17 cellular contexts compared by ENCODE assay signal in the genomic region with DNA sequence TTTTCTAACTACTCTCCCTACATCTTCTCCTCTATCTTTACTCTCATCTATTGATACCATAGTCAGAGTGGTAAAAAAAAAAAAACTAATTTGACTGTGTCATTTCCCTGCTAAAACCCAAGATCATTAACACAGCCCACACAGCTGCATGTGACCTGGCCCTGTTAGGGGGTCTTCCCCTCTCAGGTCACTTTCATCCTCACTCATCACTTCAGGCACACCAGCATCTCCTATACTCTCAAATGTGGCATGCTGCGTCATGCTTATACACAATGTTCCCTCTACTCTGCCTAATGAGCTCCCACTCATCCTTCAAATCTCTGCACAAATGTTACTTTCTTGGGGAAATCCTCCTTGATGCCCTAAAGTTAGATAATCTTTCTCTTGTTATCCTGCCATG.
A peak's percentile ranks its signal among the peaks of the same experiment; 100 is the strongest.
DNase-seq lines count a peak whose midpoint lies in the region; ATAC-seq, FAIRE-seq and TF ChIP-seq lines count a peak whose summit lies in the region.
"Had no signal": no experiment of that assay in that cellular context is flagged by ENCODE, and none has a peak within 500 bp of the region (broad histone marks: within the 10 kb centered on the region; RNA-seq: fewer than 3 reads in every experiment).

No MANE protein-coding gene starts in this region.

- TF ChIP-seq CTCF in GM12878 (IDR thresholded peaks at IDR 0.05 in 2 of 3, conservative IDR thresholded peaks at IDR 0.05 in 1 of 3; ENCODE audit: control insufficient read depth in 2 of 3, extremely low read depth in 1 of 3, insufficient read depth in 1 of 3, low read depth in 3 of 3, low read length in 3 of 3) = no peak

- TF ChIP-seq RAD21 in GM12878 (IDR thresholded peaks at IDR 0.05; ENCODE audit: insufficient read depth, low read depth, low read length) = no peak

- no peak for TF ChIP-seq EP300 in GM12878 (IDR thresholded peaks at IDR 0.05; ENCODE audit: borderline replicate concordance in 1 of 2, control insufficient read depth in 1 of 2, low read depth in 2 of 2, low read length in 2 of 2)

- no peak for DNase-seq in GM12878 (ENCODE audit: low read depth, low spot score)
- DNase-seq in DMS79 treated with DMSO at 0.1 percent for 48 hours (lab: John Stamatoyannopoulos, UW) = no peak
- DNase-seq in MG63 = no peak
- DNase-seq in NCI-H526 treated with DMSO at 0.1 percent for 48 hours (lab: John Stamatoyannopoulos, UW) = no peak
- no peak for DNase-seq in DMS114 treated with DMSO at 0.1 percent for 48 hours (lab: John Stamatoyannopoulos, UW; ENCODE audit: unreplicated experiment)
- DNase-seq: activated CD4-positive, CD25-positive, alpha-beta regulatory T cell treated with anti-CD3 and anti-CD28 coated beads, Interleukin-2, amount 50 U/mL, for 72 hours; activated T-cell treated with anti-CD3 and anti-CD28 coated beads, Interleukin-2, amount 50 U/mL, for 24 hours; cortex of kidney; DMS 273 treated with DMSO at 0.1 percent for 48 hours; hippocampal formation; NCI-H1417 treated with DMSO at 0.1 percent for 48 hours; NCI-H446 treated with DMSO at 0.1 percent for 48 hours had no signal

- no peaks in the 10 kb centered on the region for H3K4me1 ChIP-seq in GM12878 (ENCODE audit: control insufficient read depth, insufficient read depth, low read length)
- H3K4me1 ChIP-seq: prostate gland had no signal

- intact Hi-C loops in GM12878 (cut with micrococcal nuclease; ENCODE audit: unreplicated experiment) = no loop called here

- no peak overlapping the region for H2AFZ ChIP-seq in GM12878 (ENCODE audit: control insufficient read depth, low read depth, low read length)

- no peaks in the 10 kb centered on the region for H4K20me1 ChIP-seq in GM12878 (ENCODE audit: control insufficient read depth, insufficient read depth)

- FAIRE-seq in GM12878 (lab: Jason Lieb, UNC) = no peak
- FAIRE-seq: urothelium cell line had no signal

- TF ChIP-seq POLR2A in GM18505 (IDR thresholded peaks at IDR 0.05; ENCODE audit: borderline replicate concordance, extremely low read depth, insufficient read depth, insufficient read length) (no peak), GM12878 (IDR thresholded peaks at IDR 0.05; ENCODE audit: low read depth, low read length) (no peak)

- CTCF ChIA-PET in GM12878 (lab: Yijun Ruan, JAX) = interaction anchor here (1.2 kb wide), 1 partner anchor 20 kb away, joined by 3 read pairs; no protein-coding TSS in a partner anchor

- H3K9me3 ChIP-seq in GM12878 (replicated peaks; ENCODE audit: control insufficient read depth, insufficient read depth, low read length) (no peaks in the 10 kb centered on the region), MG63 (no peaks in the 10 kb centered on the region)
- H3K9me3 ChIP-seq: prostate gland had no signal

- no peak overlapping the region for H3K4me2 ChIP-seq in GM12878 (ENCODE audit: control insufficient read depth, insufficient read depth)

- ATAC-seq in GM18505 (IDR thresholded peaks at IDR 0.05; ENCODE audit: unreplicated experiment) (peak; percentile 68), GM21381 (IDR thresholded peaks at IDR 0.05; ENCODE audit: unreplicated experiment) (peak; percentile 83), HG03064 (IDR thresholded peaks at IDR 0.05; ENCODE audit: low read depth, unreplicated experiment) (peak; percentile 62), GM12878 (peak; percentile 70)

- H3K27me3 ChIP-seq in GM12878 (replicated peaks in 1 of 2; ENCODE audit: control insufficient read depth in 2 of 2, insufficient read depth in 2 of 2, low read length in 1 of 2) (no peaks in the 10 kb centered on the region), MG63 (no peaks in the 10 kb centered on the region)

- in situ Hi-C loops in GM12878 (cut with MboI) = no loop called here

- no peak overlapping the region for H3K9ac ChIP-seq in GM12878 (ENCODE audit: control insufficient read depth, insufficient read depth, low read length)

- BruUV-seq in GM12878 (replicated peaks; lab: Mats Ljungman, UMichigan) = no TSS peak

- SMC1A ChIA-PET in GM12878 (lab: Charles Lee; ENCODE audit: uncharacterized antibody, unreplicated experiment) = interaction anchor here (0.6 kb wide), 1 partner anchor 1009 kb away, joined by 5 read pairs; no protein-coding TSS in a partner anchor

- H3K36me3 ChIP-seq in GM12878 (ENCODE audit: control insufficient read depth in 2 of 2, insufficient read depth in 2 of 2, low read length in 1 of 2) (no peaks in the 10 kb centered on the region), MG63 (no peaks in the 10 kb centered on the region)
- H3K36me3 ChIP-seq: prostate gland had no signal

- no peaks in the 10 kb centered on the region for H3K79me2 ChIP-seq in GM12878 (ENCODE audit: control insufficient read depth, insufficient read depth, low read length)

- RAD21 ChIA-PET in GM12878 (lab: Charles Lee; ENCODE audit: unreplicated experiment) = interaction anchor here (1.1 kb wide), 1 partner anchor 113 kb away, joined by 3 read pairs; no protein-coding TSS in a partner anchor

- POLR2A ChIA-PET in GM12878 (lab: Charles Lee) = interaction anchor here (0.7 kb wide), 1 partner anchor 146 kb away, joined by 3 read pairs; the partner anchor contains the start of gene AMD1

- WGBS in GM12878 (ENCODE audit: insufficient coverage, insufficient replicate concordance, low lambda C conversion rate, missing lambda C conversion rate) = 6% methylated on average over 1 of the region's 1 CpG

- no peak overlapping the region for H3K27ac ChIP-seq in GM12878 (ENCODE audit: control insufficient read depth, insufficient read depth)
- H3K27ac ChIP-seq: prostate gland had no signal

- H3K4me3 ChIP-seq in GM12878 (no peak overlapping the region), MG63 (no peak overlapping the region)
- H3K4me3 ChIP-seq: prostate gland had no signal

TF ChIP-seq in GM12878, 131 proteins besides CTCF, POLR2A, EP300 and RAD21 (continues in another document):
- TF ChIP-seq FOXK2 (IDR thresholded peaks at IDR 0.05) (no peak), TAF1 (IDR thresholded peaks at IDR 0.05; ENCODE audit: borderline replicate concordance, low read depth, low read length) (no peak), TARDBP (IDR thresholded peaks at IDR 0.05; ENCODE audit: borderline replicate concordance) (no peak), WRNIP1 (IDR thresholded peaks at IDR 0.05; ENCODE audit: borderline replicate concordance, low read depth, low read length) (no peak), ATF7 (IDR thresholded peaks at IDR 0.05; ENCODE audit: low read depth) (no peak), CBX5 (IDR thresholded peaks at IDR 0.05; ENCODE audit: low read depth) (no peak), SREBF2 (IDR thresholded peaks at IDR 0.05; ENCODE audit: low read length) (no peak), SUPT20H (IDR thresholded peaks at IDR 0.05; ENCODE audit: borderline replicate concordance, control insufficient read depth, low read depth, low read length) (no peak), HDAC2 (IDR thresholded peaks at IDR 0.05) (no peak), YY1 (IDR thresholded peaks at IDR 0.05; ENCODE audit: low read depth, low read length) (no peak), RELB (IDR thresholded peaks at IDR 0.05; ENCODE audit: low read depth) (0 out of 2 replicates have a peak, but pooled peaks have one; percentile 26), RELA (IDR thresholded peaks at IDR 0.05; ENCODE audit: borderline replicate concordance, partially characterized antibody) (no peak), MYB (IDR thresholded peaks at IDR 0.05; ENCODE audit: borderline replicate concordance, low read depth, low read length) (no peak)
- TF ChIP-seq, protein P1, sequence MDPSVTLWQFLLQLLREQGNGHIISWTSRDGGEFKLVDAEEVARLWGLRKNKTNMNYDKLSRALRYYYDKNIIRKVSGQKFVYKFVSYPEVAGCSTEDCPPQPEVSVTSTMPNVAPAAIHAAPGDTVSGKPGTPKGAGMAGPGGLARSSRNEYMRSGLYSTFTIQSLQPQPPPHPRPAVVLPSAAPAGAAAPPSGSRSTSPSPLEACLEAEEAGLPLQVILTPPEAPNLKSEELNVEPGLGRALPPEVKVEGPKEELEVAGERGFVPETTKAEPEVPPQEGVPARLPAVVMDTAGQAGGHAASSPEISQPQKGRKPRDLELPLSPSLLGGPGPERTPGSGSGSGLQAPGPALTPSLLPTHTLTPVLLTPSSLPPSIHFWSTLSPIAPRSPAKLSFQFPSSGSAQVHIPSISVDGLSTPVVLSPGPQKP (IDR thresholded peaks at IDR 0.05; ENCODE audit: low read depth, low read length) = no peak
- TF ChIP-seq, protein P2, sequence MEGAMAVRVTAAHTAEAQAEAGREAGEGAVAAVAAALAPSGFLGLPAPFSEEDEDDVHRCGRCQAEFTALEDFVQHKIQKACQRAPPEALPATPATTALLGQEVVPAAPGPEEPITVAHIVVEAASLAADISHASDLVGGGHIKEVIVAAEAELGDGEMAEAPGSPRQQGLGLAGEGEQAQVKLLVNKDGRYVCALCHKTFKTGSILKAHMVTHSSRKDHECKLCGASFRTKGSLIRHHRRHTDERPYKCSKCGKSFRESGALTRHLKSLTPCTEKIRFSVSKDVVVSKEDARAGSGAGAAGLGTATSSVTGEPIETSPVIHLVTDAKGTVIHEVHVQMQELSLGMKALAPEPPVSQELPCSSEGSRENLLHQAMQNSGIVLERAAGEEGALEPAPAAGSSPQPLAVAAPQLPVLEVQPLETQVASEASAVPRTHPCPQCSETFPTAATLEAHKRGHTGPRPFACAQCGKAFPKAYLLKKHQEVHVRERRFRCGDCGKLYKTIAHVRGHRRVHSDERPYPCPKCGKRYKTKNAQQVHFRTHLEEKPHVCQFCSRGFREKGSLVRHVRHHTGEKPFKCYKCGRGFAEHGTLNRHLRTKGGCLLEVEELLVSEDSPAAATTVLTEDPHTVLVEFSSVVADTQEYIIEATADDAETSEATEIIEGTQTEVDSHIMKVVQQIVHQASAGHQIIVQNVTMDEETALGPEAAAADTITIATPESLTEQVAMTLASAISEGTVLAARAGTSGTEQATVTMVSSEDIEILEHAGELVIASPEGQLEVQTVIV (IDR thresholded peaks at IDR 0.05; ENCODE audit: borderline replicate concordance, partially characterized antibody) = no peak
